ENCODE assay signal across 5 cellular contexts in genomic region chr12:69068431-69068830, GRCh38.
TF ChIP-seq lines count a peak whose summit lies in the region.

No MANE protein-coding gene starts in this region.

TF ChIP-seq in A549, 52 proteins besides CTCF, POLR2A, EP300 and RAD21 (continued from another document and continues in another):
- TF ChIP-seq HOXB5 (CRISPR knock-in tag; IDR thresholded peaks at IDR 0.05) (no peak), ZSCAN20 (CRISPR knock-in tag; IDR thresholded peaks at IDR 0.05) (no peak), FOSB (CRISPR knock-in tag; IDR thresholded peaks at IDR 0.05) (no peak), SREBF2 (IDR thresholded peaks at IDR 0.05) (no peak), PBX3 (IDR thresholded peaks at IDR 0.05) (no peak), FOSL2 (IDR thresholded peaks at IDR 0.05) (0 out of 2 replicates have a peak, but pooled peaks have one; percentile 46), FOSL2 (CRISPR knock-in tag; IDR thresholded peaks at IDR 0.05) (peak; percentile 87), RCOR1 (IDR thresholded peaks at IDR 0.05; ENCODE audit: low read depth, low read length) (no peak), MAFK (IDR thresholded peaks at IDR 0.05; ENCODE audit: partially characterized antibody) (no peak), BHLHE40 (IDR thresholded peaks at IDR 0.05; ENCODE audit: low read depth, low read length) (no peak)
- TF ChIP-seq, protein P1, sequence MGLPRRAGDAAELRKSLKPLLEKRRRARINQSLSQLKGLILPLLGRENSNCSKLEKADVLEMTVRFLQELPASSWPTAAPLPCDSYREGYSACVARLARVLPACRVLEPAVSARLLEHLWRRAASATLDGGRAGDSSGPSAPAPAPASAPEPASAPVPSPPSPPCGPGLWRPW (IDR thresholded peaks at IDR 0.05): no peak
- TF ChIP-seq, protein P2, sequence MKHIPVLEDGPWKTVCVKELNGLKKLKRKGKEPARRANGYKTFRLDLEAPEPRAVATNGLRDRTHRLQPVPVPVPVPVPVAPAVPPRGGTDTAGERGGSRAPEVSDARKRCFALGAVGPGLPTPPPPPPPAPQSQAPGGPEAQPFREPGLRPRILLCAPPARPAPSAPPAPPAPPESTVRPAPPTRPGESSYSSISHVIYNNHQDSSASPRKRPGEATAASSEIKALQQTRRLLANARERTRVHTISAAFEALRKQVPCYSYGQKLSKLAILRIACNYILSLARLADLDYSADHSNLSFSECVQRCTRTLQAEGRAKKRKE (CRISPR knock-in tag; IDR thresholded peaks at IDR 0.05; ENCODE audit: low read depth): no peak
- TF ChIP-seq, protein P3, sequence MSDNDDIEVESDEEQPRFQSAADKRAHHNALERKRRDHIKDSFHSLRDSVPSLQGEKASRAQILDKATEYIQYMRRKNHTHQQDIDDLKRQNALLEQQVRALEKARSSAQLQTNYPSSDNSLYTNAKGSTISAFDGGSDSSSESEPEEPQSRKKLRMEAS (IDR thresholded peaks at IDR 0.05): peak; percentile 53

TF ChIP-seq in HCT116, 20 proteins besides CTCF, POLR2A, EP300 and RAD21 (continued from another document and continues in another):
- TF ChIP-seq TCF7L2 (IDR thresholded peaks at IDR 0.05; ENCODE audit: borderline replicate concordance, extremely low read depth, insufficient read depth, insufficient read length) (no peak), EZH2phosphoT487 (IDR thresholded peaks at IDR 0.05; ENCODE audit: borderline replicate concordance) (no peak), ELF1 (IDR thresholded peaks at IDR 0.05; ENCODE audit: borderline replicate concordance, low read depth) (peak; percentile 44; the same call in 1 of the 2 replicates), CEBPB (IDR thresholded peaks at IDR 0.05; ENCODE audit: low read depth) (no peak; the same call in 1 of the 2 replicates), SP1 (IDR thresholded peaks at IDR 0.05; ENCODE audit: low read depth) (peak; percentile 94), FOSL1 (IDR thresholded peaks at IDR 0.05; ENCODE audit: low read depth) (peak; percentile 95), ZBTB33 (IDR thresholded peaks at IDR 0.05; ENCODE audit: extremely low read depth, insufficient replicate concordance, low read length) (peak; percentile 20)
- TF ChIP-seq, protein P3 (IDR thresholded peaks at IDR 0.05): peak; percentile 53; the same call in 1 of the 2 replicates

TF ChIP-seq in SK-N-SH treated with all-trans-retinoic acid at 6 μM for 48 hours, 23 proteins besides CTCF, POLR2A, EP300 and RAD21 (continued from another document and continues in another):
- no peak for TF ChIP-seq RARB (CRISPR knock-in tag; IDR thresholded peaks at IDR 0.05)
- no peak for TF ChIP-seq ZNF8 (CRISPR knock-in tag; IDR thresholded peaks at IDR 0.05)
- no peak for TF ChIP-seq ZFP3 (CRISPR knock-in tag; IDR thresholded peaks at IDR 0.05)
- TF ChIP-seq, protein P4, sequence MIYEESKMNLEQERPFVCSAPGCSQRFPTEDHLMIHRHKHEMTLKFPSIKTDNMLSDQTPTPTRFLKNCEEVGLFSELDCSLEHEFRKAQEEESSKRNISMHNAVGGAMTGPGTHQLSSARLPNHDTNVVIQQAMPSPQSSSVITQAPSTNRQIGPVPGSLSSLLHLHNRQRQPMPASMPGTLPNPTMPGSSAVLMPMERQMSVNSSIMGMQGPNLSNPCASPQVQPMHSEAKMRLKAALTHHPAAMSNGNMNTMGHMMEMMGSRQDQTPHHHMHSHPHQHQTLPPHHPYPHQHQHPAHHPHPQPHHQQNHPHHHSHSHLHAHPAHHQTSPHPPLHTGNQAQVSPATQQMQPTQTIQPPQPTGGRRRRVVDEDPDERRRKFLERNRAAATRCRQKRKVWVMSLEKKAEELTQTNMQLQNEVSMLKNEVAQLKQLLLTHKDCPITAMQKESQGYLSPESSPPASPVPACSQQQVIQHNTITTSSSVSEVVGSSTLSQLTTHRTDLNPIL (CRISPR knock-in tag; IDR thresholded peaks at IDR 0.05; ENCODE audit: low read depth): no peak
- no peak for TF ChIP-seq TCF4 (CRISPR knock-in tag; IDR thresholded peaks at IDR 0.05; ENCODE audit: borderline replicate concordance)
- TF ChIP-seq TOX (CRISPR knock-in tag; IDR thresholded peaks at IDR 0.05; ENCODE audit: borderline replicate concordance): no peak
- TF ChIP-seq CSRNP3 (CRISPR knock-in tag; IDR thresholded peaks at IDR 0.05): no peak
- no peak for TF ChIP-seq ESRRG (CRISPR knock-in tag; IDR thresholded peaks at IDR 0.05)
- TF ChIP-seq ZFP30 (CRISPR knock-in tag; IDR thresholded peaks at IDR 0.05): no peak
- TF ChIP-seq PPARA (CRISPR knock-in tag; IDR thresholded peaks at IDR 0.05; ENCODE audit: borderline replicate concordance): no peak
- no peak for TF ChIP-seq ZNF70 (CRISPR knock-in tag; IDR thresholded peaks at IDR 0.05)
- TF ChIP-seq GLIS3 (CRISPR knock-in tag; IDR thresholded peaks at IDR 0.05): no peak

TF ChIP-seq in WTC11, 78 proteins besides CTCF, POLR2A, EP300 and RAD21 (continued from another document):
- TF ChIP-seq NR3C1 (CRISPR knock-in tag; conservative IDR thresholded peaks at IDR 0.05; ENCODE audit: low read depth): no peak
- no peak for TF ChIP-seq IRF2 (CRISPR knock-in tag; IDR thresholded peaks at IDR 0.05; ENCODE audit: borderline replicate concordance, low read depth)
- no peak for TF ChIP-seq ELF4 (CRISPR knock-in tag; IDR thresholded peaks at IDR 0.05; ENCODE audit: low read depth)
- no peak for TF ChIP-seq PRDM15 (CRISPR knock-in tag; IDR thresholded peaks at IDR 0.05)
- TF ChIP-seq FOXJ3 (CRISPR knock-in tag; IDR thresholded peaks at IDR 0.05; ENCODE audit: borderline replicate concordance): no peak
- TF ChIP-seq, protein P5, sequence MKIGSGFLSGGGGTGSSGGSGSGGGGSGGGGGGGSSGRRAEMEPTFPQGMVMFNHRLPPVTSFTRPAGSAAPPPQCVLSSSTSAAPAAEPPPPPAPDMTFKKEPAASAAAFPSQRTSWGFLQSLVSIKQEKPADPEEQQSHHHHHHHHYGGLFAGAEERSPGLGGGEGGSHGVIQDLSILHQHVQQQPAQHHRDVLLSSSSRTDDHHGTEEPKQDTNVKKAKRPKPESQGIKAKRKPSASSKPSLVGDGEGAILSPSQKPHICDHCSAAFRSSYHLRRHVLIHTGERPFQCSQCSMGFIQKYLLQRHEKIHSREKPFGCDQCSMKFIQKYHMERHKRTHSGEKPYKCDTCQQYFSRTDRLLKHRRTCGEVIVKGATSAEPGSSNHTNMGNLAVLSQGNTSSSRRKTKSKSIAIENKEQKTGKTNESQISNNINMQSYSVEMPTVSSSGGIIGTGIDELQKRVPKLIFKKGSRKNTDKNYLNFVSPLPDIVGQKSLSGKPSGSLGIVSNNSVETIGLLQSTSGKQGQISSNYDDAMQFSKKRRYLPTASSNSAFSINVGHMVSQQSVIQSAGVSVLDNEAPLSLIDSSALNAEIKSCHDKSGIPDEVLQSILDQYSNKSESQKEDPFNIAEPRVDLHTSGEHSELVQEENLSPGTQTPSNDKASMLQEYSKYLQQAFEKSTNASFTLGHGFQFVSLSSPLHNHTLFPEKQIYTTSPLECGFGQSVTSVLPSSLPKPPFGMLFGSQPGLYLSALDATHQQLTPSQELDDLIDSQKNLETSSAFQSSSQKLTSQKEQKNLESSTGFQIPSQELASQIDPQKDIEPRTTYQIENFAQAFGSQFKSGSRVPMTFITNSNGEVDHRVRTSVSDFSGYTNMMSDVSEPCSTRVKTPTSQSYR (CRISPR knock-in tag; IDR thresholded peaks at IDR 0.05): no peak
- no peak for TF ChIP-seq OVOL2 (CRISPR knock-in tag; IDR thresholded peaks at IDR 0.05; ENCODE audit: borderline replicate concordance)
- TF ChIP-seq, protein P6, sequence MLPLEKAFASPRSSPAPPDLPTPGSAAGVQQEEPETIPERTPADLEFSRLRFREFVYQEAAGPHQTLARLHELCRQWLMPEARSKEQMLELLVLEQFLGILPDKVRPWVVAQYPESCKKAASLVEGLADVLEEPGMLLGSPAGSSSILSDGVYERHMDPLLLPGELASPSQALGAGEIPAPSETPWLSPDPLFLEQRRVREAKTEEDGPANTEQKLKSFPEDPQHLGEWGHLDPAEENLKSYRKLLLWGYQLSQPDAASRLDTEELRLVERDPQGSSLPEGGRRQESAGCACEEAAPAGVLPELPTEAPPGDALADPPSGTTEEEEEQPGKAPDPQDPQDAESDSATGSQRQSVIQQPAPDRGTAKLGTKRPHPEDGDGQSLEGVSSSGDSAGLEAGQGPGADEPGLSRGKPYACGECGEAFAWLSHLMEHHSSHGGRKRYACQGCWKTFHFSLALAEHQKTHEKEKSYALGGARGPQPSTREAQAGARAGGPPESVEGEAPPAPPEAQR (CRISPR knock-in tag; IDR thresholded peaks at IDR 0.05): no peak
- no peak for TF ChIP-seq MXD4 (CRISPR knock-in tag; IDR thresholded peaks at IDR 0.05; ENCODE audit: borderline replicate concordance)

TF ChIP-seq in HEK293T, 16 proteins besides CTCF, POLR2A, EP300 and RAD21 (continued from another document):
- no peak for TF ChIP-seq ELF4 (IDR thresholded peaks at IDR 0.05)
